14 cellular contexts compared by ENCODE assay signal in the genomic region with DNA sequence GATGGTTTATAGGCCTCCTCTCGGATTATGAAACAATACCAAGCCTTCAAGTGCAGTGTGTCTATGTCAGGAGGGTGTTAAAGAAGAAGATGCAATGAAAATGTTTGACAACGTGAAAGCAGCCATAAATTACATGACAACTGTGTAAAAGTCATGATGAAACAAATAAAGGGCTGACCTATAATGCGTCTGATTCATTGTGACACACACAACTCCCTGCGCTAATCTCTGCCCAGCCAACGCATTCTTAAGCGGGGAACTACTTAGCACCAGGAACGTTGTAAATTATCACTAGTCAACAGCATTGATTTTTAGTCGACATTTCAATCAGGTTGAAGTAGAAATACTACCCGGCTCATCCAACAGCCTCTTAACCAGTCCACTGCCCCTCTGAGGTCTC.
"Had no signal": no experiment of that assay in that cellular context is flagged by ENCODE, and none has a peak within 500 bp of the region (broad histone marks: within the 10 kb centered on the region; RNA-seq: fewer than 3 reads in every experiment).

No MANE protein-coding gene starts in this region.

- H3K9me3 Mint-ChIP-seq: activated CD4-positive, alpha-beta memory T cell treated with anti-CD3 and anti-CD28 coated beads, Interleukin-2, amount 10 ng/mL, durations not matched to agents 7 days and 5 days; activated naive CD8-positive, alpha-beta T cell treated with anti-CD3 and anti-CD28 coated beads, Interleukin-2, amount 50 U/mL, for 24 hours; activated T-helper 1 cell treated with anti-CD3 and anti-CD28 coated beads, Interleukin-12 subunit alpha, Interleukin-12 subunit beta, Interleukin-2, Interleukin-4 antibody, amounts not matched to agents 30 ng/mL and 10 ng/mL and 1 ng/mL, durations not matched to agents 14 hours and 24 hours and 36 hours; effector memory CD8-positive, alpha-beta T cell; T-helper 2 cell treated with Interferon-gamma antibody and Interleukin-4, amounts not matched to agents 5 μg/mL and 100 μg/mL, for 36 hours had no signal

- DNase-seq: activated CD4-positive, alpha-beta memory T cell treated with anti-CD3 and anti-CD28 coated beads, Interleukin-2, amount 10 ng/mL, durations not matched to agents 7 days and 5 days; activated CD4-positive, alpha-beta T cell treated with anti-CD3 and anti-CD28 coated beads for 36 hours; activated naive CD4-positive, alpha-beta T cell treated with Interleukin-2 at 50 U/mL for 16 hours; activated naive CD8-positive, alpha-beta T cell treated with anti-CD3 and anti-CD28 coated beads, Interleukin-2, amount 50 U/mL, for 24 hours; effector memory CD8-positive, alpha-beta T cell; hippocampal formation; kidney glomerular epithelial cell; retina; stimulated activated CD4-positive, alpha-beta T cell treated with anti-CD3 and anti-CD28 coated beads, Interleukin-4, amount 100 ng/mL, for 24 hours; stomach had no signal

- H3K27ac ChIP-seq: cardiac muscle cell, epithelial cell of prostate, stomach had no signal

- H3K4me3 ChIP-seq: cardiac muscle cell, stomach had no signal

- H3K36me3 ChIP-seq: cardiac muscle cell, stomach had no signal

- ATAC-seq: activated CD4-positive, alpha-beta T cell treated with anti-CD3 and anti-CD28 coated beads for 36 hours; activated naive CD8-positive, alpha-beta T cell treated with anti-CD3 and anti-CD28 coated beads, Interleukin-2, amount 50 U/mL, for 24 hours; effector memory CD8-positive, alpha-beta T cell had no signal

- H3K4me1 Mint-ChIP-seq: activated CD4-positive, alpha-beta memory T cell treated with anti-CD3 and anti-CD28 coated beads, Interleukin-2, amount 10 ng/mL, durations not matched to agents 7 days and 5 days had no signal

- H3K27ac Mint-ChIP-seq: activated CD4-positive, alpha-beta memory T cell treated with anti-CD3 and anti-CD28 coated beads, Interleukin-2, amount 10 ng/mL, durations not matched to agents 7 days and 5 days; activated CD4-positive, alpha-beta T cell treated with anti-CD3 and anti-CD28 coated beads for 36 hours; activated naive CD8-positive, alpha-beta T cell treated with anti-CD3 and anti-CD28 coated beads, Interleukin-2, amount 50 U/mL, for 24 hours; activated T-helper 1 cell treated with anti-CD3 and anti-CD28 coated beads, Interleukin-12 subunit alpha, Interleukin-12 subunit beta, Interleukin-2, Interleukin-4 antibody, amounts not matched to agents 30 ng/mL and 10 ng/mL and 1 ng/mL, durations not matched to agents 14 hours and 24 hours and 36 hours; effector memory CD8-positive, alpha-beta T cell; T-helper 2 cell treated with Interferon-gamma antibody and Interleukin-4, amounts not matched to agents 5 μg/mL and 100 μg/mL, for 36 hours had no signal

- H3K9me3 ChIP-seq: stomach had no signal

- H3K4me3 Mint-ChIP-seq: activated CD4-positive, alpha-beta memory T cell treated with anti-CD3 and anti-CD28 coated beads, Interleukin-2, amount 10 ng/mL, durations not matched to agents 7 days and 5 days; activated CD4-positive, alpha-beta T cell treated with anti-CD3 and anti-CD28 coated beads for 36 hours; activated naive CD8-positive, alpha-beta T cell treated with anti-CD3 and anti-CD28 coated beads, Interleukin-2, amount 50 U/mL, for 24 hours; activated T-helper 1 cell treated with anti-CD3 and anti-CD28 coated beads, Interleukin-12 subunit alpha, Interleukin-12 subunit beta, Interleukin-2, Interleukin-4 antibody, amounts not matched to agents 30 ng/mL and 10 ng/mL and 1 ng/mL, durations not matched to agents 14 hours and 24 hours and 36 hours; effector memory CD8-positive, alpha-beta T cell; T-helper 2 cell treated with Interferon-gamma antibody and Interleukin-4, amounts not matched to agents 5 μg/mL and 100 μg/mL, for 36 hours had no signal
